17 cellular contexts compared by ENCODE assay signal in genomic region chr4:156638332-156638731, GRCh38.
DNase-seq lines count a peak whose midpoint lies in the region; TF ChIP-seq lines count a peak whose summit lies in the region.
"Had no signal": no experiment of that assay in that cellular context is flagged by ENCODE, and none has a peak within 500 bp of the region (broad histone marks: within the 10 kb centered on the region; RNA-seq: fewer than 3 reads in every experiment).

No MANE protein-coding gene starts in this region.

- peak overlapping the region; percentile 8 for H3K27ac ChIP-seq in smooth muscle cell (ENCODE audit: low read depth)
- H3K27ac ChIP-seq: C4-2B, WERI-Rb-1 had no signal

- no peak overlapping the region for H3K4me3 ChIP-seq in astrocyte of the cerebellum (ENCODE audit: low read depth, low read length)
- no peak overlapping the region for H3K4me3 ChIP-seq in smooth muscle cell

- TF ChIP-seq CTCF in astrocyte of the cerebellum (IDR thresholded peaks at IDR 0.05; ENCODE audit: low read depth, low read length, missing control alignments) (no peak), smooth muscle cell (IDR thresholded peaks at IDR 0.05; ENCODE audit: borderline replicate concordance, insufficient read depth, poor library complexity, severe bottlenecking) (no peak)

- no peaks in the 10 kb centered on the region for H4K20me1 ChIP-seq in smooth muscle cell (ENCODE audit: low read depth)

- in situ Hi-C loops in astrocyte of the cerebellum (cut with HindIII; ENCODE audit: low sequenced_read_pairs) = no loop called here

- H3K27me3 ChIP-seq in smooth muscle cell (ENCODE audit: low read depth) = no peaks in the 10 kb centered on the region

- peak overlapping the region; percentile 2 for H3K4me2 ChIP-seq in smooth muscle cell

- H2AFZ ChIP-seq in smooth muscle cell (ENCODE audit: low read depth) = no peak overlapping the region

- no peaks in the 10 kb centered on the region for H3K9me3 ChIP-seq in smooth muscle cell (replicated peaks; ENCODE audit: low read depth)

- DNase-seq in HS-27A (ENCODE audit: low read depth) = peak; percentile 81
- peak; percentile 31 for DNase-seq in astrocyte of the cerebellum (ENCODE audit: low read depth)
- DNase-seq in hepatic stellate cell (ENCODE audit: low spot score) = peak; percentile 22
- no peak for DNase-seq in smooth muscle cell (lab: John Stamatoyannopoulos, UW; ENCODE audit: unreplicated experiment)
- no peak for DNase-seq in NCI-H2227 treated with DMSO at 0.1 percent for 48 hours (lab: John Stamatoyannopoulos, UW)
- DNase-seq in HuH-7 (ENCODE audit: low spot score) = no peak
- no peak for DNase-seq in epidermal melanocyte (ENCODE audit: insufficient read length, low spot score)
- no peak for DNase-seq in nucleus accumbens (lab: John Stamatoyannopoulos, UW)
- DNase-seq: activated CD4-positive, alpha-beta memory T cell treated with anti-CD3 and anti-CD28 coated beads for 36 hours; activated naive CD4-positive, alpha-beta T cell treated with anti-CD3 and anti-CD28 coated beads for 36 hours; activated T-cell treated with anti-CD3 and anti-CD28 coated beads, Interleukin-2, amount 50 U/mL, for 1 hour; DMS153; kidney; NCI-H146; NCI-H510A; WERI-Rb-1 had no signal

- no peak overlapping the region for H3K9ac ChIP-seq in smooth muscle cell (ENCODE audit: low read depth)

- no peaks in the 10 kb centered on the region for H3K79me2 ChIP-seq in smooth muscle cell (ENCODE audit: low read depth)

- H3K4me1 ChIP-seq in smooth muscle cell (ENCODE audit: low read depth) = peaks cover 13% of the 10 kb centered on the region

- H3F3A ChIP-seq in smooth muscle cell (ENCODE audit: low read depth) = no peaks in the 10 kb centered on the region

- no peaks in the 10 kb centered on the region for H3K36me3 ChIP-seq in smooth muscle cell (ENCODE audit: low read depth)
- H3K36me3 ChIP-seq: WERI-Rb-1 had no signal

- WGBS in smooth muscle cell (ENCODE audit: low lambda C conversion rate) = 44% methylated on average over 5 of the region's 5 CpGs

Comparison
In these comparisons a context has a peak if more than half of its experiments do, and no peak if none do; other contexts are left out.
1. DNase-seq: peak in HS-27A (single experiment), astrocyte of the cerebellum (single experiment) and hepatic stellate cell (single experiment); none in smooth muscle cell (single experiment), NCI-H2227 treated with DMSO at 0.1 percent for 48 hours (single experiment), HuH-7 (single experiment), epidermal melanocyte (single experiment) and nucleus accumbens (0 of 56).